In the genomic region with DNA sequence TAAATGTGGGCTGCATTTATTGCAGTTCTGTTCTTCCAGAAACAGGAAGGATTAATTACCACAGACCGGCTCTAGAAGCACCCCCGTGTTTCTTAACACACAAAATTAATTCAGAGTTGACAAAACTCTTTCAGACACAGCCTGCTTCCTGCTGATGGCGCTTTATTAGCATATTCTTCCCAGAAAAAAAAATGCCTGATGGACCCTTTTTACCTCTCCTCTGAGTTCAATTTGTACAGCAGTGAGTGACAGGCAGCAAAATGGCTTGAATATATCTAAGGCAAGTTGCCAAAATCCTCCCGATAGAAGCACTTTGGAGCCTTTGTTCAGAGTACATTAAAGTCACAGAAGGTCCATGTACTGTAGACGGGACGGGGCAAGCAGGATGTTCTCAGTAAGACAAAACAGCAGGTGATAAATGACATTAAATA, we compare ENCODE assay signal across 11 cellular contexts.
A peak's percentile ranks its signal among the peaks of the same experiment; 100 is the strongest.
DNase-seq lines count a peak whose midpoint lies in the region; ATAC-seq and TF ChIP-seq lines count a peak whose summit lies in the region.
"Had no signal": no experiment of that assay in that cellular context is flagged by ENCODE, and none has a peak within 500 bp of the region (broad histone marks: within the 10 kb centered on the region; RNA-seq: fewer than 3 reads in every experiment).

No MANE protein-coding gene starts in this region.

- no TSS peak for BruUV-seq in IMR-90 (replicated peaks; lab: Mats Ljungman, UMichigan)

- H3K23ac ChIP-seq in IMR-90 (ENCODE audit: low read depth, low read length) (no peak overlapping the region), neuronal stem cell (ENCODE audit: low read depth, low read length, poor library complexity) (no peak overlapping the region)

- no peaks in the 10 kb centered on the region; the same call in 1 of the 2 replicates for H3K9me1 ChIP-seq in IMR-90 (ENCODE audit: insufficient read depth, low read length)

- peaks cover under 1 to 6% (median under 1%) of the 10 kb centered on the region in 5 experiments for H3K9me3 Mint-ChIP-seq in brain
- no peaks in the 10 kb centered on the region for H3K9me3 Mint-ChIP-seq in stimulated activated naive CD8-positive, alpha-beta T cell treated with anti-CD3 and anti-CD28 coated beads, Interleukin-15, amount 100 ng/mL, for 72 hours
- H3K9me3 Mint-ChIP-seq: stimulated activated naive B cell treated with anti-CD40 and anti-IgM and Interleukin-4, amounts not matched to agents 10 μg/mL and 1 μg/mL and 100 μg/mL, for 72 hours had no signal

- no peak overlapping the region for H2BK120ac ChIP-seq in IMR-90 (ENCODE audit: low read depth, low read length)
- H2BK120ac ChIP-seq in neuronal stem cell (ENCODE audit: low read depth, low read length) = no peak overlapping the region

- H3K79me1 ChIP-seq in IMR-90 (ENCODE audit: low read depth in 1 of 2, low read length in 2 of 2) (no peaks in the 10 kb centered on the region), neuronal stem cell (ENCODE audit: low read depth, low read length) (no peaks in the 10 kb centered on the region)

- H3K4me3 ChIP-seq in IMR-90 (ENCODE audit: insufficient read depth, low read depth, low read length) (no peak overlapping the region), neuronal stem cell (ENCODE audit: low read length in 2 of 2) (peak overlapping the region in 1 of 2 donors; percentile 20)

- peak overlapping the region; percentile 38 to 68 (median 49) for H3K4me3 Mint-ChIP-seq in brain
- no peak overlapping the region for H3K4me3 Mint-ChIP-seq in stimulated activated naive CD8-positive, alpha-beta T cell treated with anti-CD3 and anti-CD28 coated beads, Interleukin-15, amount 100 ng/mL, for 72 hours
- H3K4me3 Mint-ChIP-seq: stimulated activated naive B cell treated with anti-CD40 and anti-IgM and Interleukin-4, amounts not matched to agents 10 μg/mL and 1 μg/mL and 100 μg/mL, for 72 hours; T-helper 17 cell had no signal

- H2BK12ac ChIP-seq in neuronal stem cell (ENCODE audit: low read length) = no peak overlapping the region

- H2BK20ac ChIP-seq in IMR-90 (ENCODE audit: low read depth, low read length) = no peak overlapping the region

- H2AK5ac ChIP-seq in IMR-90 (ENCODE audit: low read depth, low read length) (no peak overlapping the region), neuronal stem cell (ENCODE audit: low read depth, low read length) (no peak overlapping the region)

- H3K14ac ChIP-seq in IMR-90 (replicated peaks; ENCODE audit: low read depth, low read length) = no peak overlapping the region
- H3K14ac ChIP-seq in neuronal stem cell (ENCODE audit: low read length) = no peak overlapping the region

- H3K9ac ChIP-seq in IMR-90 (ENCODE audit: low read depth, low read length) (no peak overlapping the region), neuronal stem cell (ENCODE audit: low read depth, low read length, poor library complexity) (no peak overlapping the region)

- no peak for TF ChIP-seq POLR2A in IMR-90 (IDR thresholded peaks at IDR 0.05; ENCODE audit: low read depth, low read length)

- no peaks in the 10 kb centered on the region for H3K9me3 ChIP-seq in IMR-90 (ENCODE audit: control insufficient read depth, insufficient read depth, low read length)
- peaks cover 0 to 3% of the 10 kb centered on the region in 2 donors for H3K9me3 ChIP-seq in neuronal stem cell (replicated peaks in 1 of 2; ENCODE audit: control insufficient read depth in 2 of 2, insufficient read depth in 1 of 2, low read depth in 1 of 2, low read length in 2 of 2)

- H2AK9ac ChIP-seq in IMR-90 (replicated peaks; ENCODE audit: low read depth, low read length, poor library complexity) = no peak overlapping the region

- WGBS in IMR-90 (ENCODE audit: extremely low coverage in 2 of 2, insufficient read length in 1 of 2), 2 experiments = no CpG with 5 or more reads among the region's 6 CpGs
- no CpG with 5 or more reads among the region's 6 CpGs for WGBS in neuronal stem cell (ENCODE audit: extremely low coverage in 2 of 2, insufficient read length in 2 of 2, insufficient replicate concordance in 1 of 2), 2 donors

- H3K4ac ChIP-seq in IMR-90 (ENCODE audit: low read depth, low read length) = no peak overlapping the region
- H3K4ac ChIP-seq in neuronal stem cell (ENCODE audit: low read length) = no peak overlapping the region

- no peak for TF ChIP-seq RAD21 in IMR-90 (IDR thresholded peaks at IDR 0.05; ENCODE audit: low read length)

- H3K27me3 Mint-ChIP-seq in brain = no peaks in the 10 kb centered on the region
- peaks cover 12% of the 10 kb centered on the region for H3K27me3 Mint-ChIP-seq in stimulated activated naive CD8-positive, alpha-beta T cell treated with anti-CD3 and anti-CD28 coated beads, Interleukin-15, amount 100 ng/mL, for 72 hours
- H3K27me3 Mint-ChIP-seq: stimulated activated naive B cell treated with anti-CD40 and anti-IgM and Interleukin-4, amounts not matched to agents 10 μg/mL and 1 μg/mL and 100 μg/mL, for 72 hours had no signal

- no peak for DNase-seq in IMR-90
- DNase-seq in NCI-H2171 treated with DMSO at 0.1 percent for 48 hours (lab: John Stamatoyannopoulos, UW) = peak; percentile 89
- no peak for DNase-seq in neuronal stem cell (ENCODE audit: low spot score)
- DNase-seq in activated effector memory CD4-positive, alpha-beta T cell treated with Interleukin-2 at 50 U/mL for 16 hours = no peak
- no peak for DNase-seq in stimulated activated naive CD8-positive, alpha-beta T cell treated with anti-CD3 and anti-CD28 coated beads, Interleukin-15, amount 100 ng/mL, for 72 hours
- no peak for DNase-seq in GM20000 (ENCODE audit: low spot score)
- DNase-seq: activated CD8-positive, alpha-beta memory T cell treated with anti-CD3 and anti-CD28 coated beads, Interleukin-2, amount 50 U/mL, for 48 hours; stimulated activated naive B cell treated with anti-CD40 and anti-IgM and Interleukin-4, amounts not matched to agents 10 μg/mL and 1 μg/mL and 100 μg/mL, for 72 hours; T-helper 17 cell had no signal

- no peaks in the 10 kb centered on the region for H4K20me1 ChIP-seq in IMR-90 (ENCODE audit: insufficient read depth, low read length)

- POLR2A ChIA-PET in IMR-90 (lab: Charles Lee; ENCODE audit: unreplicated experiment) = interaction anchor here (0.7 kb wide), 1 partner anchor 246 kb away, joined by 5 read pairs; no protein-coding TSS in a partner anchor

- H4K8ac ChIP-seq in IMR-90 (ENCODE audit: low read depth in 2 of 2, low read length in 2 of 2) (no peak overlapping the region), neuronal stem cell (ENCODE audit: low read depth, low read length) (no peak overlapping the region)

- no peak overlapping the region for H4K5ac ChIP-seq in IMR-90 (ENCODE audit: low read depth, low read length)

- H2AFZ ChIP-seq in IMR-90 (replicated peaks; ENCODE audit: low read length, poor library complexity) = no peak overlapping the region
- H2AFZ ChIP-seq in neuronal stem cell (ENCODE audit: low read length) = peak overlapping the region; percentile 83

- H3K18ac ChIP-seq in IMR-90 (ENCODE audit: low read depth, low read length) (no peak overlapping the region), neuronal stem cell (ENCODE audit: low read length) (no peak overlapping the region)

- H3K27me3 ChIP-seq in IMR-90 (ENCODE audit: control insufficient read depth, insufficient read depth, low read length) (no peaks in the 10 kb centered on the region), neuronal stem cell (ENCODE audit: control insufficient read depth in 3 of 3, insufficient read depth in 3 of 3, low read depth in 1 of 3, low read length in 3 of 3) (no peaks in the 10 kb centered on the region)

- H3K4me2 ChIP-seq in IMR-90 (ENCODE audit: low read depth, low read length) (no peak overlapping the region), neuronal stem cell (ENCODE audit: insufficient read depth, low read length, poor library complexity, severe bottlenecking) (no peak overlapping the region)

- no peak overlapping the region for H2BK5ac ChIP-seq in IMR-90 (ENCODE audit: low read depth, low read length, poor library complexity, severe bottlenecking)
- no peak overlapping the region for H2BK5ac ChIP-seq in neuronal stem cell (ENCODE audit: low read length)

- H3K4me1 Mint-ChIP-seq in brain = peaks cover 43% of the 10 kb centered on the region
- H3K4me1 Mint-ChIP-seq in stimulated activated naive CD8-positive, alpha-beta T cell treated with anti-CD3 and anti-CD28 coated beads, Interleukin-15, amount 100 ng/mL, for 72 hours = peaks cover 7% of the 10 kb centered on the region
- H3K4me1 Mint-ChIP-seq: stimulated activated naive B cell treated with anti-CD40 and anti-IgM and Interleukin-4, amounts not matched to agents 10 μg/mL and 1 μg/mL and 100 μg/mL, for 72 hours; T-helper 17 cell had no signal

- intact Hi-C loops in IMR-90 (cut with micrococcal nuclease) = no loop called here

- no peak for TF ChIP-seq CTCF in IMR-90 (conservative IDR thresholded peaks at IDR 0.05; ENCODE audit: low read depth, low read length)
- no peak for TF ChIP-seq CTCF in brain (conservative IDR thresholded peaks at IDR 0.05)
- TF ChIP-seq CTCF in GM20000 (IDR thresholded peaks at IDR 0.05; ENCODE audit: extremely low read depth, missing control alignments) = no peak

- H3K4me1 ChIP-seq in IMR-90 (ENCODE audit: control insufficient read depth, insufficient read depth, low read length) (no peaks in the 10 kb centered on the region), neuronal stem cell (ENCODE audit: control insufficient read depth in 2 of 2, insufficient read depth in 1 of 2, low read depth in 1 of 2, low read length in 2 of 2) (peaks cover 0 to 17% of the 10 kb centered on the region in 2 donors)

- no peak overlapping the region for H3K27ac ChIP-seq in IMR-90 (ENCODE audit: insufficient read depth, low read length)
- H3K27ac ChIP-seq in neuronal stem cell (replicated peaks; ENCODE audit: low read length) = no peak overlapping the region

- ATAC-seq in IMR-90 (ENCODE audit: low read depth) = peak; percentile 24; the same call in 1 of the 2 replicates
- no peak for ATAC-seq in stimulated activated naive CD8-positive, alpha-beta T cell treated with anti-CD3 and anti-CD28 coated beads, Interleukin-15, amount 100 ng/mL, for 72 hours
- no peak for ATAC-seq in GM19455 (IDR thresholded peaks at IDR 0.05; ENCODE audit: unreplicated experiment)
- ATAC-seq: stimulated activated naive B cell treated with anti-CD40 and anti-IgM and Interleukin-4, amounts not matched to agents 10 μg/mL and 1 μg/mL and 100 μg/mL, for 72 hours; T-helper 17 cell had no signal

- dilution Hi-C loops in IMR-90 (cut with HindIII; ENCODE audit: low sequenced_read_pairs, unreplicated experiment) = no loop called here

- no peak overlapping the region for H3K56ac ChIP-seq in IMR-90 (ENCODE audit: extremely low read depth, insufficient read depth, low read length)

- no peak overlapping the region for H4K91ac ChIP-seq in IMR-90 (ENCODE audit: insufficient read depth, low read depth, low read length)
- H4K91ac ChIP-seq in neuronal stem cell (ENCODE audit: low read depth, low read length, poor library complexity) = no peak overlapping the region

- H2BK15ac ChIP-seq in IMR-90 (ENCODE audit: low read depth, low read length) = no peak overlapping the region
- H2BK15ac ChIP-seq in neuronal stem cell (ENCODE audit: low read length) = no peak overlapping the region

- H3K36me3 ChIP-seq in IMR-90 (ENCODE audit: control insufficient read depth, insufficient read depth, low read length) (no peaks in the 10 kb centered on the region), neuronal stem cell (replicated peaks in 1 of 2; ENCODE audit: control insufficient read depth in 2 of 2, insufficient read depth in 2 of 2, low read length in 2 of 2) (no peaks in the 10 kb centered on the region)

- in situ Hi-C loops in IMR-90 (cut with MboI; ENCODE audit: low sequenced_read_pairs) = no loop called here

- peak overlapping the region; percentile 10 to 67 (median 62) for H3K27ac Mint-ChIP-seq in brain
- no peak overlapping the region for H3K27ac Mint-ChIP-seq in stimulated activated naive CD8-positive, alpha-beta T cell treated with anti-CD3 and anti-CD28 coated beads, Interleukin-15, amount 100 ng/mL, for 72 hours
- H3K27ac Mint-ChIP-seq: stimulated activated naive B cell treated with anti-CD40 and anti-IgM and Interleukin-4, amounts not matched to agents 10 μg/mL and 1 μg/mL and 100 μg/mL, for 72 hours; T-helper 17 cell had no signal

- peaks cover under 1% of the 10 kb centered on the region for H3K36me3 Mint-ChIP-seq in brain
- H3K36me3 Mint-ChIP-seq: stimulated activated naive B cell treated with anti-CD40 and anti-IgM and Interleukin-4, amounts not matched to agents 10 μg/mL and 1 μg/mL and 100 μg/mL, for 72 hours had no signal

- CTCF ChIA-PET in IMR-90 (lab: Yijun Ruan, JAX) = interaction anchor here (0.6 kb wide), 1 partner anchor 889 kb away, joined by 3 read pairs; no protein-coding TSS in a partner anchor

Comparison
In these comparisons a context has a peak if more than half of its experiments do, and no peak if none do; other contexts are left out.
1. H3K27ac Mint-ChIP-seq: peak in brain (5 of 5); none in stimulated activated naive CD8-positive, alpha-beta T cell treated with anti-CD3 and anti-CD28 coated beads, Interleukin-15, amount 100 ng/mL, for 72 hours (0 of 2).
2. H3K4me3 Mint-ChIP-seq: peak in brain (5 of 5); none in stimulated activated naive CD8-positive, alpha-beta T cell treated with anti-CD3 and anti-CD28 coated beads, Interleukin-15, amount 100 ng/mL, for 72 hours (0 of 2).